Comparison of ENCODE assay signal across 18 cellular contexts in the genomic region with DNA sequence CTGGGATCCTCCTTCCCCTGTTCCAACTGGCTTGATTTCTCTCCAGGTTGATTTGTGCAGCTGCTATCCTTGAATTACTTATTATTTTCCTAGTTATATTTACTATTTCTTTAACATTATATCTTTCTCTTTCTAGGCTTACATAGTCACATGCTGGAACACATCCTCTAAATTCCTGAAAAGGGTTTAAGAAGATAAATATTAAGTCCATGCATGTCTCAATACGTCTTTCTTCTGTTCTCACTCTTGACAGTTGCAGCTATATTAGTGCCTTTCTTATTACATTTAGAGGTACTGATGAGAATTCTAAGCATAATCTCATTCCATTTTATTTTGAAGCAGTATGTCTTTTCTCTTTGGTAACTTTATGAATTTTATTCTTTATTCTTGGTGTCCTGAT.
DNase-seq lines count a peak whose midpoint lies in the region; ATAC-seq and TF ChIP-seq lines count a peak whose summit lies in the region.
"Had no signal": no experiment of that assay in that cellular context is flagged by ENCODE, and none has a peak within 500 bp of the region (broad histone marks: within the 10 kb centered on the region; RNA-seq: fewer than 3 reads in every experiment).

No MANE protein-coding gene starts in this region.

- H4K20me1 ChIP-seq in mammary epithelial cell (ENCODE audit: insufficient read depth, low read length), result no peaks in the 10 kb centered on the region

- H3K9me3 ChIP-seq in mammary epithelial cell (replicated peaks; ENCODE audit: insufficient read depth, low read length), result no peaks in the 10 kb centered on the region
- no peaks in the 10 kb centered on the region for H3K9me3 ChIP-seq in breast epithelium
- no peaks in the 10 kb centered on the region for H3K9me3 ChIP-seq in mesenchymal stem cell (ENCODE audit: control insufficient read depth, low read length)
- H3K9me3 ChIP-seq in testis, result no peaks in the 10 kb centered on the region
- no peaks in the 10 kb centered on the region for H3K9me3 ChIP-seq in CD8-positive, alpha-beta T cell (ENCODE audit: low read length)

- no peaks in the 10 kb centered on the region for H3K9me3 Mint-ChIP-seq in CD8-positive, alpha-beta T cell
- no peaks in the 10 kb centered on the region for H3K9me3 Mint-ChIP-seq in activated T-helper 17 cell treated with anti-CD3 and anti-CD28 coated beads, Interleukin-2, amount 50 U/mL, for 72 hours

- no TSS peak for BruUV-seq in mammary epithelial cell (replicated peaks; lab: Mats Ljungman, UMichigan)

- no peak overlapping the region for H3K4me3 Mint-ChIP-seq in CD8-positive, alpha-beta T cell
- no peak overlapping the region for H3K4me3 Mint-ChIP-seq in activated T-helper 17 cell treated with anti-CD3 and anti-CD28 coated beads, Interleukin-2, amount 50 U/mL, for 72 hours

- no peak overlapping the region for H3K27ac Mint-ChIP-seq in CD8-positive, alpha-beta T cell
- H3K27ac Mint-ChIP-seq in activated T-helper 17 cell treated with anti-CD3 and anti-CD28 coated beads, Interleukin-2, amount 50 U/mL, for 72 hours, result no peak overlapping the region

- no peak overlapping the region for H2BK15ac ChIP-seq in mesenchymal stem cell (ENCODE audit: low read depth, poor library complexity, severe bottlenecking)

- DNase-seq in mammary epithelial cell (peak; percentile 32), breast epithelium (ENCODE audit: low spot score in 2 of 2) (no peak), epithelial cell of esophagus (ENCODE audit: low read depth) (peak; percentile 50), mesenchymal stem cell (no peak), testis (no peak)
- DNase-seq in CD8-positive, alpha-beta T cell, result no peak
- DNase-seq: 8988T, MM.1S, NCI-H1092, NCI-H1436, NCI-H187 treated with DMSO at 0.1 percent for 48 hours, NCI-H2107, NCI-H446 treated with DMSO at 0.1 percent for 48 hours, NCI-H526 treated with DMSO at 0.1 percent for 48 hours, SIG-M5 had no signal

- H3K27ac ChIP-seq in mammary epithelial cell (ENCODE audit: insufficient read depth, low read depth, low read length) (no peak overlapping the region), breast epithelium (no peak overlapping the region), mesenchymal stem cell (ENCODE audit: low read length, poor library complexity, severe bottlenecking) (no peak overlapping the region), testis (no peak overlapping the region)
- H3K27ac ChIP-seq in CD8-positive, alpha-beta T cell (ENCODE audit: low read depth, low read length), result no peak overlapping the region
- H3K27ac ChIP-seq: C4-2B had no signal

- H2AFZ ChIP-seq in mammary epithelial cell (ENCODE audit: low read depth, low read length), result no peak overlapping the region
- no peak overlapping the region for H2AFZ ChIP-seq in mesenchymal stem cell (ENCODE audit: low read depth, low read length)

- no peak overlapping the region for H3K14ac ChIP-seq in mesenchymal stem cell (ENCODE audit: low read length in 2 of 2)

- H2BK120ac ChIP-seq in mesenchymal stem cell (ENCODE audit: low read depth, low read length), result no peak overlapping the region

- H3K4ac ChIP-seq in mesenchymal stem cell (ENCODE audit: low read depth in 1 of 2, low read length in 2 of 2), result no peak overlapping the region

- dilution Hi-C loops in mammary epithelial cell (cut with HindIII; ENCODE audit: low sequenced_read_pairs), result no loop called here

- no peak overlapping the region for H3K23ac ChIP-seq in mesenchymal stem cell (ENCODE audit: low read length in 2 of 2)

- no peak overlapping the region for H2BK12ac ChIP-seq in mesenchymal stem cell (ENCODE audit: low read length in 2 of 2)

- H2BK5ac ChIP-seq in mesenchymal stem cell (ENCODE audit: low read depth, low read length, poor library complexity, severe bottlenecking), result no peak overlapping the region

- H3K18ac ChIP-seq in mesenchymal stem cell (ENCODE audit: low read depth in 1 of 2, low read length in 2 of 2), result no peak overlapping the region

- H3K4me2 ChIP-seq in mammary epithelial cell (ENCODE audit: insufficient read depth, low read depth, low read length), result peak overlapping the region; percentile 62
- no peak overlapping the region for H3K4me2 ChIP-seq in mesenchymal stem cell (ENCODE audit: low read length, poor library complexity, severe bottlenecking)

- H3K79me2 ChIP-seq in mammary epithelial cell (ENCODE audit: insufficient read depth, low read length), result no peaks in the 10 kb centered on the region

- H4K8ac ChIP-seq in mesenchymal stem cell (ENCODE audit: low read length), result no peak overlapping the region

- TF ChIP-seq CTCF in mammary epithelial cell (conservative IDR thresholded peaks at IDR 0.05 in 1 of 2, IDR thresholded peaks at IDR 0.05 in 1 of 2; ENCODE audit: extremely low read depth in 1 of 2, insufficient read depth in 1 of 2, low read depth in 1 of 2, low read length in 2 of 2) (no peak), breast epithelium (IDR thresholded peaks at IDR 0.05) (no peak), epithelial cell of esophagus (IDR thresholded peaks at IDR 0.05; ENCODE audit: insufficient read depth, low read depth, low read length, missing control alignments) (no peak), testis (IDR thresholded peaks at IDR 0.05) (no peak)
- TF ChIP-seq CTCF in CD8-positive, alpha-beta T cell (IDR thresholded peaks at IDR 0.05), result no peak

- H3K79me1 ChIP-seq in mesenchymal stem cell (replicated peaks; ENCODE audit: low read length, poor library complexity, severe bottlenecking), result no peaks in the 10 kb centered on the region

- POLR2A ChIA-PET in CD8-positive, alpha-beta T cell (lab: Charles Lee), result no interaction called here

- no peak for TF ChIP-seq POLR2A in breast epithelium (IDR thresholded peaks at IDR 0.05)
- TF ChIP-seq POLR2A in testis (IDR thresholded peaks at IDR 0.05), result no peak

- no peak overlapping the region for H4K91ac ChIP-seq in mesenchymal stem cell (ENCODE audit: low read length)

- WGBS in mammary epithelial cell (ENCODE audit: low coverage, missing lambda C conversion rate), result 0% methylated on average over 1 of the region's 1 CpG
- WGBS in mesenchymal stem cell, result no CpG with 5 or more reads among the region's 1 CpG
- WGBS in testis, 2 donors, result 40 to 41% methylated on average over 1 of the region's 1 CpG

- H3K4me3 ChIP-seq in mammary epithelial cell (replicated peaks in 1 of 3; ENCODE audit: insufficient read depth in 1 of 3, low read depth in 2 of 3, low read length in 3 of 3) (peak overlapping the region in 1 of 3 experiments; percentile 7), breast epithelium (no peak overlapping the region), epithelial cell of esophagus (ENCODE audit: low read length) (no peak overlapping the region), mesenchymal stem cell (ENCODE audit: insufficient read depth in 1 of 2, low read depth in 1 of 2, low read length in 2 of 2) (no peak overlapping the region), testis (no peak overlapping the region)
- H3K4me3 ChIP-seq in CD8-positive, alpha-beta T cell (ENCODE audit: low read depth, low read length), result no peak overlapping the region

- peaks cover 2% of the 10 kb centered on the region for H3K27me3 Mint-ChIP-seq in CD8-positive, alpha-beta T cell (ENCODE audit: low read depth)
- H3K27me3 Mint-ChIP-seq in activated T-helper 17 cell treated with anti-CD3 and anti-CD28 coated beads, Interleukin-2, amount 50 U/mL, for 72 hours, result no peaks in the 10 kb centered on the region

- in situ Hi-C loops in mammary epithelial cell (cut with MboI; ENCODE audit: low sequenced_read_pairs in 2 of 2), result loop anchor here in 1 of 2 donors (10.0 kb wide), 1 partner anchor 157 kb away; no protein-coding TSS in a partner anchor

- H3K4me1 ChIP-seq in mammary epithelial cell (ENCODE audit: insufficient read depth, low read length), result peaks cover 12% of the 10 kb centered on the region
- no peaks in the 10 kb centered on the region for H3K4me1 ChIP-seq in breast epithelium
- no peaks in the 10 kb centered on the region for H3K4me1 ChIP-seq in mesenchymal stem cell (ENCODE audit: control insufficient read depth, insufficient read depth, low read depth, low read length)
- H3K4me1 ChIP-seq in testis, result peaks cover 6% of the 10 kb centered on the region
- no peaks in the 10 kb centered on the region for H3K4me1 ChIP-seq in CD8-positive, alpha-beta T cell (ENCODE audit: insufficient read depth, low read length)

- H3K9ac ChIP-seq in mammary epithelial cell (ENCODE audit: insufficient read depth, low read length) (no peak overlapping the region), mesenchymal stem cell (ENCODE audit: low read length) (peak overlapping the region; percentile 23)

- no peaks in the 10 kb centered on the region for H3K4me1 Mint-ChIP-seq in CD8-positive, alpha-beta T cell (ENCODE audit: low read depth)
- no peaks in the 10 kb centered on the region for H3K4me1 Mint-ChIP-seq in activated T-helper 17 cell treated with anti-CD3 and anti-CD28 coated beads, Interleukin-2, amount 50 U/mL, for 72 hours

- no peaks in the 10 kb centered on the region for H3K36me3 Mint-ChIP-seq in CD8-positive, alpha-beta T cell
- H3K36me3 Mint-ChIP-seq in activated T-helper 17 cell treated with anti-CD3 and anti-CD28 coated beads, Interleukin-2, amount 50 U/mL, for 72 hours (ENCODE audit: low read depth), result no peaks in the 10 kb centered on the region

- intact Hi-C loops in mammary epithelial cell (cut with micrococcal nuclease), result no loop called here
- intact Hi-C loops in breast epithelium (cut with DNase I; ENCODE audit: low total_unique reads), result loop anchor here (10.0 kb wide), 1 partner anchor 877 kb away; no protein-coding TSS in a partner anchor
- intact Hi-C loops in testis (cut with DNase I; ENCODE audit: low total_unique reads), result no loop called here
- intact Hi-C loops in CD8-positive, alpha-beta T cell (cut with DNase I, micrococcal nuclease), result no loop called here

- ATAC-seq in GM19463 (IDR thresholded peaks at IDR 0.05; ENCODE audit: unreplicated experiment), result no peak
- no peak for ATAC-seq in CD8-positive, alpha-beta T cell
- ATAC-seq in activated T-helper 17 cell treated with anti-CD3 and anti-CD28 coated beads, Interleukin-2, amount 50 U/mL, for 72 hours (replicated peaks), result no peak

- H2AK5ac ChIP-seq in mesenchymal stem cell (ENCODE audit: low read length, severe bottlenecking), result no peak overlapping the region

- CTCF ChIA-PET in mammary epithelial cell (lab: Charles Lee; ENCODE audit: low non-redundant PET), result interaction anchor here (0.6 kb wide), 1 partner anchor 538 kb away, joined by 3 read pairs; no protein-coding TSS in a partner anchor
- CTCF ChIA-PET in CD8-positive, alpha-beta T cell (lab: Charles Lee), result interaction anchor here (1.4 kb wide), 1 partner anchor 11 kb away, joined by 3 read pairs; no protein-coding TSS in a partner anchor

- no peaks in the 10 kb centered on the region for H3K36me3 ChIP-seq in mammary epithelial cell (ENCODE audit: insufficient read depth, low read length)
- no peaks in the 10 kb centered on the region for H3K36me3 ChIP-seq in breast epithelium
- no peaks in the 10 kb centered on the region for H3K36me3 ChIP-seq in mesenchymal stem cell (ENCODE audit: control insufficient read depth in 1 of 2, insufficient read depth in 2 of 2, low read depth in 1 of 2, low read length in 2 of 2)
- no peaks in the 10 kb centered on the region for H3K36me3 ChIP-seq in testis (ENCODE audit: low read depth, missing control alignments)
- no peaks in the 10 kb centered on the region for H3K36me3 ChIP-seq in CD8-positive, alpha-beta T cell (ENCODE audit: insufficient read depth, low read length)

- H3K27me3 ChIP-seq in mammary epithelial cell (ENCODE audit: insufficient read depth, low read length) (no peaks in the 10 kb centered on the region), breast epithelium (no peaks in the 10 kb centered on the region), mesenchymal stem cell (ENCODE audit: control insufficient read depth in 1 of 2, insufficient read depth in 1 of 2, low read length in 2 of 2) (peaks cover 0 to 7% of the 10 kb centered on the region in 2 experiments), testis (no peaks in the 10 kb centered on the region)
- H3K27me3 ChIP-seq in CD8-positive, alpha-beta T cell (ENCODE audit: insufficient read depth, low read length), result no peaks in the 10 kb centered on the region

Comparison
In these comparisons a context has a peak if more than half of its experiments do, and no peak if none do; other contexts are left out.
1. DNase-seq: peak in mammary epithelial cell (single experiment) and epithelial cell of esophagus (single experiment); none in breast epithelium (0 of 2), mesenchymal stem cell (single experiment), testis (single experiment) and CD8-positive, alpha-beta T cell (0 of 7).